In the genomic region with DNA sequence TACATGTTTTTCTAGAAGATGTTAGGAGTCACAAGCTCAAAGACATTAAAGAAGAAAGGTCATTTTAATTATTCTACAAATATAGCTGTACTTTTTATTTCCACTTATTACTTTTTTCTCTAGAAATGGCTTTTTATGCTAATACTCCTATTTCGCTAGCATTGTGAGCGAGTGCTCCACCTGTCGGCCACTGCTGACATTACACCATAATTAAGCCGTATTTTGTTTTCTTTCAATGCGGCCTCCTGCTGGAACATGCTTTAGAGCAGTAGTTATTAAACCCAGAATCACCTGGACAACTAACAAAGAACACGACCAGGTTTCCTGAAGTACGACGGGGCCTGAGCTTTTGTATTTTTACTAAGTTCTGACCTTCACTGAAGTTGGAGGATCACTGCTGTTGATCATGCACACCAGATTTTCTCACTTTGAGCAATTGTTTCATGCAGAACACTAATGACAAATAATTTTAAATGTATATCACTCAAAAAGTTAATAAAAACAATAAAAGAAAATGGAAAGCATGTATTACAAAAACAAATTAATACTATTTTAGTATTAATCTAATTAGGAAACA, we compare ENCODE assay signal across 8 cellular contexts.
A peak's percentile ranks its signal among the peaks of the same experiment; 100 is the strongest.
DNase-seq lines count a peak whose midpoint lies in the region; ATAC-seq and TF ChIP-seq lines count a peak whose summit lies in the region.

No MANE protein-coding gene starts in this region.

- CTCF ChIA-PET in activated CD4-positive, alpha-beta memory T cell treated with anti-CD3 and anti-CD28 coated beads, Interleukin-2, amount 10 ng/mL, durations not matched to agents 7 days and 5 days (lab: Charles Lee) = interaction anchor here (1.1 to 4.6 kb wide), 9 partner anchors 10 to 504 kb away, joined by 3 to 45 read pairs (median 3); no protein-coding TSS in a partner anchor

- no peak overlapping the region for H3K27ac Mint-ChIP-seq in activated CD4-positive, alpha-beta memory T cell treated with anti-CD3 and anti-CD28 coated beads, Interleukin-2, amount 10 ng/mL, durations not matched to agents 7 days and 5 days
- no peak overlapping the region for H3K27ac Mint-ChIP-seq in progenitor cell of endocrine pancreas
- no peak overlapping the region for H3K27ac Mint-ChIP-seq in activated T-helper 2 cell treated with anti-CD3 and anti-CD28 coated beads, Interferon-gamma antibody, Interleukin-2, Interleukin-4, amounts not matched to agents 10 μg/mL and 5 μg/mL and 100 μg/mL, durations not matched to agents 14 hours and 24 hours and 36 hours

- peaks cover 6% of the 10 kb centered on the region for H3K27me3 Mint-ChIP-seq in activated CD4-positive, alpha-beta memory T cell treated with anti-CD3 and anti-CD28 coated beads, Interleukin-2, amount 10 ng/mL, durations not matched to agents 7 days and 5 days
- peaks cover 11% of the 10 kb centered on the region for H3K27me3 Mint-ChIP-seq in progenitor cell of endocrine pancreas
- H3K27me3 Mint-ChIP-seq in activated T-helper 2 cell treated with anti-CD3 and anti-CD28 coated beads, Interferon-gamma antibody, Interleukin-2, Interleukin-4, amounts not matched to agents 10 μg/mL and 5 μg/mL and 100 μg/mL, durations not matched to agents 14 hours and 24 hours and 36 hours (ENCODE audit: low read depth) = peaks cover 2% of the 10 kb centered on the region

- ATAC-seq in GM21737 (IDR thresholded peaks at IDR 0.05; ENCODE audit: unreplicated experiment) = peak; percentile 64

- no peaks in the 10 kb centered on the region for H3K9me3 Mint-ChIP-seq in activated CD4-positive, alpha-beta memory T cell treated with anti-CD3 and anti-CD28 coated beads, Interleukin-2, amount 10 ng/mL, durations not matched to agents 7 days and 5 days
- no peaks in the 10 kb centered on the region for H3K9me3 Mint-ChIP-seq in progenitor cell of endocrine pancreas (ENCODE audit: low read depth)
- no peaks in the 10 kb centered on the region for H3K9me3 Mint-ChIP-seq in activated T-helper 2 cell treated with anti-CD3 and anti-CD28 coated beads, Interferon-gamma antibody, Interleukin-2, Interleukin-4, amounts not matched to agents 10 μg/mL and 5 μg/mL and 100 μg/mL, durations not matched to agents 14 hours and 24 hours and 36 hours

- DNase-seq in DMS153 treated with DMSO at 0.1 percent for 48 hours (lab: John Stamatoyannopoulos, UW; ENCODE audit: unreplicated experiment) (peak; percentile 7), DMS153 (lab: John Stamatoyannopoulos, UW) (no peak), NCI-H2029 treated with DMSO at 0.1 percent for 48 hours (lab: John Stamatoyannopoulos, UW) (peak; percentile 7), fibroblast of the conjunctiva (ENCODE audit: low read depth) (peak; percentile 17), progenitor cell of endocrine pancreas (ENCODE audit: low spot score, unreplicated experiment) (peak; percentile 38)
- peak; percentile 26 for DNase-seq in activated CD4-positive, alpha-beta memory T cell treated with anti-CD3 and anti-CD28 coated beads, Interleukin-2, amount 10 ng/mL, durations not matched to agents 7 days and 5 days
- DNase-seq in activated T-helper 2 cell treated with anti-CD3 and anti-CD28 coated beads, Interferon-gamma antibody, Interleukin-2, Interleukin-4, amounts not matched to agents 10 μg/mL and 5 μg/mL and 100 μg/mL, durations not matched to agents 14 hours and 24 hours and 36 hours (ENCODE audit: low spot score) = no peak

- no peak overlapping the region for H3K4me3 Mint-ChIP-seq in activated CD4-positive, alpha-beta memory T cell treated with anti-CD3 and anti-CD28 coated beads, Interleukin-2, amount 10 ng/mL, durations not matched to agents 7 days and 5 days
- H3K4me3 Mint-ChIP-seq in progenitor cell of endocrine pancreas (ENCODE audit: low read depth) = no peak overlapping the region
- H3K4me3 Mint-ChIP-seq in activated T-helper 2 cell treated with anti-CD3 and anti-CD28 coated beads, Interferon-gamma antibody, Interleukin-2, Interleukin-4, amounts not matched to agents 10 μg/mL and 5 μg/mL and 100 μg/mL, durations not matched to agents 14 hours and 24 hours and 36 hours (ENCODE audit: low read depth) = no peak overlapping the region

- intact Hi-C loops in activated T-helper 2 cell treated with anti-CD3 and anti-CD28 coated beads, Interferon-gamma antibody, Interleukin-2, Interleukin-4, amounts not matched to agents 10 μg/mL and 5 μg/mL and 100 μg/mL, durations not matched to agents 14 hours and 24 hours and 36 hours (cut with micrococcal nuclease) = loop anchor here (1.0 kb wide), 1 partner anchor 296 kb away; no protein-coding TSS in a partner anchor

- POLR2A ChIA-PET in activated CD4-positive, alpha-beta memory T cell treated with anti-CD3 and anti-CD28 coated beads, Interleukin-2, amount 10 ng/mL, durations not matched to agents 7 days and 5 days (lab: Charles Lee) = no interaction called here

- no peaks in the 10 kb centered on the region for H3K4me1 Mint-ChIP-seq in activated CD4-positive, alpha-beta memory T cell treated with anti-CD3 and anti-CD28 coated beads, Interleukin-2, amount 10 ng/mL, durations not matched to agents 7 days and 5 days
- peaks cover 4% of the 10 kb centered on the region for H3K4me1 Mint-ChIP-seq in progenitor cell of endocrine pancreas (ENCODE audit: low read depth)
- H3K4me1 Mint-ChIP-seq in activated T-helper 2 cell treated with anti-CD3 and anti-CD28 coated beads, Interferon-gamma antibody, Interleukin-2, Interleukin-4, amounts not matched to agents 10 μg/mL and 5 μg/mL and 100 μg/mL, durations not matched to agents 14 hours and 24 hours and 36 hours (ENCODE audit: low read depth) = no peaks in the 10 kb centered on the region

- H3K36me3 Mint-ChIP-seq in activated CD4-positive, alpha-beta memory T cell treated with anti-CD3 and anti-CD28 coated beads, Interleukin-2, amount 10 ng/mL, durations not matched to agents 7 days and 5 days (ENCODE audit: low read depth) = no peaks in the 10 kb centered on the region
- no peaks in the 10 kb centered on the region for H3K36me3 Mint-ChIP-seq in progenitor cell of endocrine pancreas (ENCODE audit: insufficient read depth)
- H3K36me3 Mint-ChIP-seq in activated T-helper 2 cell treated with anti-CD3 and anti-CD28 coated beads, Interferon-gamma antibody, Interleukin-2, Interleukin-4, amounts not matched to agents 10 μg/mL and 5 μg/mL and 100 μg/mL, durations not matched to agents 14 hours and 24 hours and 36 hours (ENCODE audit: low read depth) = no peaks in the 10 kb centered on the region

- TF ChIP-seq CTCF in progenitor cell of endocrine pancreas (IDR thresholded peaks at IDR 0.05; ENCODE audit: unreplicated experiment) = peak; percentile 78

Comparison
In these comparisons a context has a peak if more than half of its experiments do, and no peak if none do; other contexts are left out.
1. DNase-seq: peak in DMS153 treated with DMSO at 0.1 percent for 48 hours (single experiment), NCI-H2029 treated with DMSO at 0.1 percent for 48 hours (single experiment), activated CD4-positive, alpha-beta memory T cell treated with anti-CD3 and anti-CD28 coated beads, Interleukin-2, amount 10 ng/mL, durations not matched to agents 7 days and 5 days (single experiment), fibroblast of the conjunctiva (single experiment) and progenitor cell of endocrine pancreas (single experiment); none in DMS153 (single experiment) and activated T-helper 2 cell treated with anti-CD3 and anti-CD28 coated beads, Interferon-gamma antibody, Interleukin-2, Interleukin-4, amounts not matched to agents 10 μg/mL and 5 μg/mL and 100 μg/mL, durations not matched to agents 14 hours and 24 hours and 36 hours (single experiment).